Comparison of ENCODE assay signal across 29 cellular contexts in the genomic region with DNA sequence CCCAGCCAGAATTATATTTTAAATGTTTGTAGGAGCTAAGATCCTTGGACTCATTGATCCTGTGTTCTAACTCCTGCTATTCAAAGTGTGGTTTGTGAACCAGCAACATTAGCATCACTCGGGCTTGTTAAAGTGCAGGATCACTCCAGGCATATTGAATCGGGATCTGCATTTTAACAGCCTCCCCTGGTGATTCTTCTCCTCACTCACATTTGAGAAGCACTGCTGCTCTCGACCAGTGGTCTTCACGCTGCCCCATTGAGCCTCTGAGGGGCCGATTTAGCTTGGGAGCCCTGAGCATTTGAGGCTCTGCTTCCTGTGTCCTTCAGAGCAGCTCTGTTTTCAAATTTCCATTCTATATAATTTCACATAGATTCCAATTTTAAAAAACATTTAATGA.
"Had no signal": no experiment of that assay in that cellular context is flagged by ENCODE, and none has a peak within 500 bp of the region (broad histone marks: within the 10 kb centered on the region; RNA-seq: fewer than 3 reads in every experiment).

No MANE protein-coding gene starts in this region.

- H3K4me1 ChIP-seq: SJSA1 had no signal

- ATAC-seq: activated CD8-positive, alpha-beta memory T cell treated with anti-CD3 and anti-CD28 coated beads, Interleukin-2, amount 10 ng/mL, durations not matched to agents 7 days and 5 days; Panc1; SK-N-SH treated with all-trans-retinoic acid at 6 μM for 48 hours had no signal

- H3K9me3 Mint-ChIP-seq: activated naive CD4-positive, alpha-beta T cell treated with anti-CD3 and anti-CD28 coated beads, Interleukin-2, amount 50 U/mL, for 24 hours; activated T-cell treated with anti-CD3 and anti-CD28 coated beads, Interleukin-2, amount 50 U/mL, for 24 hours; activated T-helper 1 cell treated with anti-CD3 and anti-CD28 coated beads, Interleukin-12 subunit alpha, Interleukin-12 subunit beta, Interleukin-2, Interleukin-4 antibody, amounts not matched to agents 30 ng/mL and 10 ng/mL and 1 ng/mL, durations not matched to agents 14 hours and 24 hours and 36 hours; IgD-negative memory B cell had no signal

- H3K4me1 Mint-ChIP-seq: activated CD8-positive, alpha-beta memory T cell treated with anti-CD3 and anti-CD28 coated beads, Interleukin-2, amount 10 ng/mL, durations not matched to agents 7 days and 5 days had no signal

- H3K27me3 Mint-ChIP-seq: activated CD8-positive, alpha-beta memory T cell treated with anti-CD3 and anti-CD28 coated beads, Interleukin-2, amount 10 ng/mL, durations not matched to agents 7 days and 5 days; activated naive CD4-positive, alpha-beta T cell treated with anti-CD3 and anti-CD28 coated beads, Interleukin-2, amount 50 U/mL, for 24 hours; activated T-cell treated with anti-CD3 and anti-CD28 coated beads, Interleukin-2, amount 50 U/mL, for 24 hours; IgD-negative memory B cell had no signal

- H3K27me3 ChIP-seq: brain microvascular endothelial cell, SJSA1 had no signal

- H3K9me3 ChIP-seq: SJSA1 had no signal

- DNase-seq: activated CD4-positive, alpha-beta T cell treated with anti-CD3 and anti-CD28 coated beads for 48 hours; activated CD4-positive, alpha-beta T cell treated with anti-CD3 and anti-CD28 coated beads, Interleukin-2, amount 50 U/mL, for 4 hours; activated CD4-positive, CD25-positive, alpha-beta regulatory T cell treated with anti-CD3 and anti-CD28 coated beads, Interleukin-2, amount 50 U/mL, for 72 hours; activated CD8-positive, alpha-beta memory T cell treated with anti-CD3 and anti-CD28 coated beads, Interleukin-2, amount 10 ng/mL, durations not matched to agents 7 days and 5 days; activated effector memory CD4-positive, alpha-beta T cell treated with Interleukin-2 at 50 U/mL for 16 hours; activated naive CD4-positive, alpha-beta T cell; activated T-cell treated with anti-CD3 and anti-CD28 coated beads, Interleukin-2, amount 50 U/mL, for 24 hours; amygdala; brain microvascular endothelial cell; caudate nucleus; KG1; NCI-H1048; NCI-H1930; NCI-H2171; NCI-H2227 treated with DMSO at 0.1 percent for 48 hours; NCI-H446 treated with DMSO at 0.1 percent for 48 hours; NCI-H526; NCI-H774; NK-92 treated with Interleukin-12 subunit alpha and Interleukin-12 subunit beta, amount 100 ng/mL, for 24 hours; OCI-M1; RPMI8226; SHP77; SW 1271 had no signal

- H3K27ac Mint-ChIP-seq: activated CD8-positive, alpha-beta memory T cell treated with anti-CD3 and anti-CD28 coated beads, Interleukin-2, amount 10 ng/mL, durations not matched to agents 7 days and 5 days; activated naive CD4-positive, alpha-beta T cell treated with anti-CD3 and anti-CD28 coated beads, Interleukin-2, amount 50 U/mL, for 24 hours; activated T-cell treated with anti-CD3 and anti-CD28 coated beads, Interleukin-2, amount 50 U/mL, for 24 hours; activated T-helper 1 cell treated with anti-CD3 and anti-CD28 coated beads, Interleukin-12 subunit alpha, Interleukin-12 subunit beta, Interleukin-2, Interleukin-4 antibody, amounts not matched to agents 30 ng/mL and 10 ng/mL and 1 ng/mL, durations not matched to agents 14 hours and 24 hours and 36 hours had no signal

- H3K4me3 Mint-ChIP-seq: activated CD8-positive, alpha-beta memory T cell treated with anti-CD3 and anti-CD28 coated beads, Interleukin-2, amount 10 ng/mL, durations not matched to agents 7 days and 5 days; activated naive CD4-positive, alpha-beta T cell treated with anti-CD3 and anti-CD28 coated beads, Interleukin-2, amount 50 U/mL, for 24 hours; activated T-cell treated with anti-CD3 and anti-CD28 coated beads, Interleukin-2, amount 50 U/mL, for 24 hours; activated T-helper 1 cell treated with anti-CD3 and anti-CD28 coated beads, Interleukin-12 subunit alpha, Interleukin-12 subunit beta, Interleukin-2, Interleukin-4 antibody, amounts not matched to agents 30 ng/mL and 10 ng/mL and 1 ng/mL, durations not matched to agents 14 hours and 24 hours and 36 hours; IgD-negative memory B cell had no signal

- H3K27ac ChIP-seq: brain microvascular endothelial cell, SJSA1 had no signal

- H3K4me3 ChIP-seq: SJSA1 had no signal
